13 cellular contexts compared by ENCODE assay signal in the genomic region with DNA sequence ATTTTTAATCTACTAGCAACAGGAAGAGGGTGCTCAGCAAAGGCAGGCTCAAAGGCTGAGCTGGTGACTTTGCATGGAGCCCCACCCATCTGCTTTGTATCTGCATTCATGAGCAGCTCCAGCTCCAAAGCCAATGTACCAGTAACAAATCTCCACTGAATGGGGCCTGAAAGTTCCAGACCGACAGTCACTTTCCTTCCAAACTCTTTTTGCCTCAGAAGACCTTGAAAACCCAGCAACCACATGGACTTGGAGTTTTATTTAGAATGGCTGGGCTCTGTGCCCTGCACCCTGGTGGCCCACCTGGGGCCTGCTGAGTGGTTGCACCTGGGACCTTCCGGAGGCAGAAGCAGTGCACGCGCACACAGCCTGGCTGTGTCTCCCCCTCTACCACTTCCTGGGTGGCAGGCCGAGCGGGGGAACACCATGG.
DNase-seq lines count a peak whose midpoint lies in the region; ATAC-seq and TF ChIP-seq lines count a peak whose summit lies in the region.
"Had no signal": no experiment of that assay in that cellular context is flagged by ENCODE, and none has a peak within 500 bp of the region (broad histone marks: within the 10 kb centered on the region; RNA-seq: fewer than 3 reads in every experiment).

No MANE protein-coding gene starts in this region.

- H3K4me1 ChIP-seq in BLaER1 treated with 17β-estradiol and CSF1 and Interleukin-3, amounts not matched to agents 10 nM and 100 nM, result peaks cover 11 to 33% (median 19%) of the 10 kb centered on the region in 10 experiments
- H3K4me1 ChIP-seq: heart left ventricle had no signal

- peak; percentile 66 for DNase-seq in Jurkat, Clone E6-1 (ENCODE audit: low read depth, low spot score)
- peak; percentile 40 for DNase-seq in activated T-cell treated with anti-CD3 and anti-CD28 coated beads, Interleukin-2, amount 50 U/mL, for 1 hour
- DNase-seq in fibroblast of villous mesenchyme (ENCODE audit: low read depth) (peak; percentile 53), D341Med (ENCODE audit: low spot score) (no peak), MCF 10A (ENCODE audit: unreplicated experiment) (no peak), RKO (ENCODE audit: low spot score) (no peak)
- DNase-seq: heart left ventricle, left ventricle myocardium superior, NCI-H1105, NCI-H524 had no signal

- CTCF ChIA-PET in MCF 10A (lab: Yijun Ruan, JAX), result interaction anchor here (0.6 to 0.8 kb wide), 3 partner anchors 88 to 950 kb away, joined by 3 read pairs; no protein-coding TSS in a partner anchor

- TF ChIP-seq CTCF in fibroblast of villous mesenchyme (IDR thresholded peaks at IDR 0.05; ENCODE audit: insufficient read depth, low read depth, low read length) (no peak), MCF 10A (IDR thresholded peaks at IDR 0.05; ENCODE audit: unreplicated experiment) (no peak)

- H3K4me1 Mint-ChIP-seq in MCF 10A (ENCODE audit: insufficient read depth, unreplicated experiment), result peaks cover 13% of the 10 kb centered on the region

- intact Hi-C loops in MCF 10A (cut with micrococcal nuclease), result no loop called here

- no peaks in the 10 kb centered on the region for H4K20me1 ChIP-seq in BLaER1 treated with 17β-estradiol and CSF1 and Interleukin-3, amounts not matched to agents 10 nM and 100 nM

- H3K27me3 Mint-ChIP-seq in MCF 10A (ENCODE audit: insufficient read depth, unreplicated experiment), result no peaks in the 10 kb centered on the region

- peaks cover 2% of the 10 kb centered on the region for H3K36me3 Mint-ChIP-seq in MCF 10A (ENCODE audit: insufficient read depth, unreplicated experiment)

- H3K9ac ChIP-seq in BLaER1 treated with 17β-estradiol and CSF1 and Interleukin-3, amounts not matched to agents 10 nM and 100 nM, result no peak overlapping the region; a peak in 1 of 22 replicates

- peaks cover 20 to 32% (median 25%) of the 10 kb centered on the region in 11 experiments for H3K9me3 ChIP-seq in BLaER1 treated with 17β-estradiol and CSF1 and Interleukin-3, amounts not matched to agents 10 nM and 100 nM (replicated peaks in 1 of 11)

- peaks cover 16% of the 10 kb centered on the region for H3K9me3 Mint-ChIP-seq in MCF 10A (ENCODE audit: unreplicated experiment)

- H3K27me3 ChIP-seq in BLaER1 treated with 17β-estradiol and CSF1 and Interleukin-3, amounts not matched to agents 10 nM and 100 nM, result no peaks in the 10 kb centered on the region
- H3K27me3 ChIP-seq: heart left ventricle had no signal

- ATAC-seq in HG02678 (IDR thresholded peaks at IDR 0.05; ENCODE audit: unreplicated experiment), result no peak
- ATAC-seq: heart left ventricle, left ventricle myocardium superior had no signal

- POLR2A ChIA-PET in MCF 10A (lab: Yijun Ruan, JAX), result no interaction called here

- no TSS peak for BruUV-seq in MCF 10A (replicated peaks; lab: Mats Ljungman, UMichigan)

- peak overlapping the region; percentile 32 to 82 (median 65) for H3K4me2 ChIP-seq in BLaER1 treated with 17β-estradiol and CSF1 and Interleukin-3, amounts not matched to agents 10 nM and 100 nM

- no peaks in the 10 kb centered on the region for H3K36me3 ChIP-seq in BLaER1 treated with 17β-estradiol and CSF1 and Interleukin-3, amounts not matched to agents 10 nM and 100 nM
- H3K36me3 ChIP-seq: heart left ventricle had no signal

- no peak overlapping the region for H3K4me3 Mint-ChIP-seq in MCF 10A (ENCODE audit: unreplicated experiment)
- H3K4me3 Mint-ChIP-seq: B cell had no signal

- H3K4me3 ChIP-seq in BLaER1 treated with 17β-estradiol and CSF1 and Interleukin-3, amounts not matched to agents 10 nM and 100 nM, result no peak overlapping the region
- H3K4me3 ChIP-seq in Jurkat, Clone E6-1 (ENCODE audit: low read length), result no peak overlapping the region
- H3K4me3 ChIP-seq in fibroblast of villous mesenchyme (ENCODE audit: low read depth, low read length), result no peak overlapping the region
- H3K4me3 ChIP-seq: heart left ventricle had no signal

- H3K27ac Mint-ChIP-seq in MCF 10A (ENCODE audit: low read depth, unreplicated experiment), result no peak overlapping the region
- H3K27ac Mint-ChIP-seq: B cell had no signal

- H3K27ac ChIP-seq in BLaER1 treated with 17β-estradiol and CSF1 and Interleukin-3, amounts not matched to agents 10 nM and 100 nM, result peak overlapping the region in 5 of 11 experiments; percentile 7 to 47 (median 21); a peak in 7 of 22 replicates
- H3K27ac ChIP-seq: heart left ventricle had no signal

Comparison
In these comparisons a context has a peak if more than half of its experiments do, and no peak if none do; other contexts are left out.
1. DNase-seq: peak in Jurkat, Clone E6-1 (single experiment), activated T-cell treated with anti-CD3 and anti-CD28 coated beads, Interleukin-2, amount 50 U/mL, for 1 hour (single experiment) and fibroblast of villous mesenchyme (single experiment); none in D341Med (single experiment), MCF 10A (single experiment) and RKO (single experiment).